In genomic region chr16:9612267-9612666, GRCh38 we compare ENCODE assay signal across 19 cellular contexts.
"Had no signal": no experiment of that assay in that cellular context is flagged by ENCODE, and none has a peak within 500 bp of the region (broad histone marks: within the 10 kb centered on the region; RNA-seq: fewer than 3 reads in every experiment).

No MANE protein-coding gene starts in this region.

- H3K4me3 ChIP-seq: dorsolateral prefrontal cortex, gastroesophageal sphincter, heart right ventricle, left lung, right atrium auricular region had no signal

- H3K4me1 Mint-ChIP-seq: activated CD4-positive, alpha-beta T cell treated with anti-CD3 and anti-CD28 coated beads, Interleukin-2, amount 10 ng/mL, durations not matched to agents 24 days and 14 days; activated naive CD8-positive, alpha-beta T cell treated with anti-CD3 and anti-CD28 coated beads for 36 hours had no signal

- H3K27ac Mint-ChIP-seq: activated CD4-positive, alpha-beta T cell treated with anti-CD3 and anti-CD28 coated beads, Interleukin-2, amount 10 ng/mL, durations not matched to agents 24 days and 14 days; activated naive CD8-positive, alpha-beta T cell treated with anti-CD3 and anti-CD28 coated beads for 36 hours; natural killer cell treated with Interleukin-12 subunit alpha and Interleukin-12 subunit beta and Interleukin-15 and Interleukin-18, amount 100 ng/mL, for 72 hours; progenitor cell of endocrine pancreas; type B pancreatic cell had no signal

- H3K27me3 ChIP-seq: dorsolateral prefrontal cortex, gastroesophageal sphincter, left lung, right atrium auricular region had no signal

- H3K9me3 Mint-ChIP-seq: activated CD4-positive, alpha-beta T cell treated with anti-CD3 and anti-CD28 coated beads, Interleukin-2, amount 10 ng/mL, durations not matched to agents 24 days and 14 days; activated naive CD8-positive, alpha-beta T cell treated with anti-CD3 and anti-CD28 coated beads for 36 hours; type B pancreatic cell had no signal

- H3K4me1 ChIP-seq: heart right ventricle, left lung, right atrium auricular region had no signal

- H3K9me3 ChIP-seq: gastroesophageal sphincter, heart right ventricle, left lung, right atrium auricular region had no signal

- H3K36me3 ChIP-seq: gastroesophageal sphincter, heart right ventricle, left lung, right atrium auricular region had no signal

- H3K27me3 Mint-ChIP-seq: activated CD4-positive, alpha-beta T cell treated with anti-CD3 and anti-CD28 coated beads, Interleukin-2, amount 10 ng/mL, durations not matched to agents 24 days and 14 days had no signal

- H3K4me3 Mint-ChIP-seq: activated CD4-positive, alpha-beta T cell treated with anti-CD3 and anti-CD28 coated beads, Interleukin-2, amount 10 ng/mL, durations not matched to agents 24 days and 14 days; activated naive CD8-positive, alpha-beta T cell treated with anti-CD3 and anti-CD28 coated beads for 36 hours; natural killer cell treated with Interleukin-12 subunit alpha and Interleukin-12 subunit beta and Interleukin-15 and Interleukin-18, amount 100 ng/mL, for 72 hours; type B pancreatic cell had no signal

- H3K36me3 Mint-ChIP-seq: activated naive CD8-positive, alpha-beta T cell treated with anti-CD3 and anti-CD28 coated beads for 36 hours; natural killer cell treated with Interleukin-12 subunit alpha and Interleukin-12 subunit beta and Interleukin-15 and Interleukin-18, amount 100 ng/mL, for 72 hours; type B pancreatic cell had no signal

- DNase-seq: activated CD4-positive, alpha-beta T cell treated with anti-CD3 and anti-CD28 coated beads, Interleukin-2, amount 10 ng/mL, durations not matched to agents 24 days and 14 days; activated CD4-positive, CD25-positive, alpha-beta regulatory T cell; activated CD8-positive, alpha-beta memory T cell treated with anti-CD3 and anti-CD28 coated beads for 24 hours; activated gamma-delta T cell treated with Interleukin-2 at 50 U/mL for 16 hours; activated naive CD8-positive, alpha-beta T cell treated with anti-CD3 and anti-CD28 coated beads for 36 hours; amygdala; dorsolateral prefrontal cortex; heart right ventricle; kidney; left lung; stimulated activated CD4-positive, alpha-beta T cell treated with anti-CD3 and anti-CD28 coated beads, Interleukin-15, amount 100 ng/mL, for 24 hours; stimulated activated CD4-positive, alpha-beta T cell treated with anti-CD3 and anti-CD28 coated beads, Interleukin-4, amount 100 ng/mL, for 1 hour; stimulated activated naive CD8-positive, alpha-beta T cell treated with anti-CD3 and anti-CD28 coated beads, Interleukin-15, Interleukin-2, amounts not matched to agents 100 U/mL and 50 U/mL, for 24 hours; T-helper 2 cell had no signal

- H3K27ac ChIP-seq: dorsolateral prefrontal cortex, heart right ventricle, left lung, right atrium auricular region had no signal
